Comparison of ENCODE assay signal across 21 cellular contexts in the genomic region with DNA sequence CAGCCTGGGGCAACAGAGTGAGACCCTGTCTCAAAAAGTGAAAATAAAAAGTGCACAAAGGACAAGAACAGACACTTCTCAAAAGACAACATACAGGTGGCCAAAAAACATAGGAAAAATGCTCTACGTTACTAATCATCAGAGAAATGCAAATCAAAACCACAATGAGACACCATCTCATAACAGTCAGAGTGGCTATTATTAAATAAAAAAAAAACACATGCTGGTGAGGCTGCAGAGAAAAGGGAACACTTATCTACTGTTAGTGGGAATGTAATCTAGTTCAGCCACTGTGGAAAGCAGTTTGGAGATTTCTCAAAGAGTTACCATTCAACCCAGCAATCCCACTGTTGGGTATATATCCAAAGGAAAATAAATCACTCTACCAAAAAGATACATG.
DNase-seq lines count a peak whose midpoint lies in the region; ATAC-seq, FAIRE-seq and TF ChIP-seq lines count a peak whose summit lies in the region.
"Had no signal": no experiment of that assay in that cellular context is flagged by ENCODE, and none has a peak within 500 bp of the region (broad histone marks: within the 10 kb centered on the region; RNA-seq: fewer than 3 reads in every experiment).

No MANE protein-coding gene starts in this region.

- H3K9ac ChIP-seq in kidney (ENCODE audit: low read length in 2 of 2): no peak overlapping the region

- DNase-seq in GM18507 (ENCODE audit: extremely low spot score, insufficient read length, low read depth) (no peak), NAMALWA (ENCODE audit: low spot score) (peak; percentile 7), astrocyte of the hippocampus (ENCODE audit: low read depth, low spot score) (peak; percentile 9), kidney (no peak), activated gamma-delta T cell treated with Interleukin-2 at 50 U/mL for 16 hours (no peak)
- DNase-seq in stimulated activated CD4-positive, alpha-beta T cell treated with anti-CD3 and anti-CD28 coated beads, Interleukin-12 subunit alpha, Interleukin-12 subunit beta, amount 100 ng/mL, for 4 hours: no peak
- DNase-seq: CD8-positive, alpha-beta memory T cell; DMS 273 treated with DMSO at 0.1 percent for 48 hours; DMS79; Karpas-422; NCI-H1105; NCI-H1436 treated with DMSO at 0.1 percent for 48 hours; NCI-H187 treated with DMSO at 0.1 percent for 48 hours; NCI-H2171 treated with DMSO at 0.1 percent for 48 hours; NCI-H524; NCI-H774; NK-92 treated with Interleukin-12 subunit alpha and Interleukin-12 subunit beta, amount 100 ng/mL, for 24 hours; PC-9 had no signal

- no peak overlapping the region for H3K4me3 ChIP-seq in kidney (ENCODE audit: low read length in 2 of 2)
- H3K4me3 ChIP-seq: PC-9, SJSA1 had no signal

- H3K9me3 ChIP-seq in kidney (ENCODE audit: control insufficient read depth in 1 of 2, low read length in 2 of 2): no peaks in the 10 kb centered on the region
- H3K9me3 ChIP-seq: SJSA1 had no signal

- H3K36me3 ChIP-seq in kidney (ENCODE audit: control insufficient read depth in 1 of 2, insufficient read depth in 2 of 2, low read length in 2 of 2): no peaks in the 10 kb centered on the region
- H3K36me3 ChIP-seq: SJSA1 had no signal

- ATAC-seq in GM19035 (IDR thresholded peaks at IDR 0.05; ENCODE audit: unreplicated experiment): no peak
- ATAC-seq: Right ventricle myocardium inferior had no signal

- FAIRE-seq in GM18507 (lab: Jason Lieb, UNC) (peak; percentile 82), kidney (lab: Jason Lieb, UNC) (no peak)

- no peaks in the 10 kb centered on the region for H3K4me1 ChIP-seq in kidney (ENCODE audit: control insufficient read depth in 1 of 2, insufficient read depth in 1 of 2, low read depth in 1 of 2, low read length in 2 of 2)
- H3K4me1 ChIP-seq: SJSA1 had no signal

- no peak overlapping the region for H3K27ac ChIP-seq in kidney (ENCODE audit: low read depth in 2 of 2, low read length in 2 of 2)
- H3K27ac ChIP-seq: PC-9, SJSA1 had no signal

- intact Hi-C loops in kidney (cut with DNase I): no loop called here

- TF ChIP-seq CTCF in kidney (IDR thresholded peaks at IDR 0.05; ENCODE audit: borderline replicate concordance, extremely low read depth, insufficient read depth): no peak

Comparison
In these comparisons a context has a peak if more than half of its experiments do, and no peak if none do; other contexts are left out.
1. DNase-seq: peak in NAMALWA (single experiment) and astrocyte of the hippocampus (single experiment); none in GM18507 (single experiment), stimulated activated CD4-positive, alpha-beta T cell treated with anti-CD3 and anti-CD28 coated beads, Interleukin-12 subunit alpha, Interleukin-12 subunit beta, amount 100 ng/mL, for 4 hours (single experiment), kidney (single experiment) and activated gamma-delta T cell treated with Interleukin-2 at 50 U/mL for 16 hours (single experiment).